11 cellular contexts compared by ENCODE assay signal in genomic region chr2:159497857-159498256, GRCh38.
DNase-seq lines count a peak whose midpoint lies in the region; ATAC-seq and TF ChIP-seq lines count a peak whose summit lies in the region.
"Had no signal": no experiment of that assay in that cellular context is flagged by ENCODE, and none has a peak within 500 bp of the region (broad histone marks: within the 10 kb centered on the region; RNA-seq: fewer than 3 reads in every experiment).

No MANE protein-coding gene starts in this region.

- H3K4me1 ChIP-seq in heart right ventricle (peaks cover 0 to 17% (median 0%) of the 10 kb centered on the region in 9 donors), upper lobe of left lung (peaks cover 0 to 15% (median 6%) of the 10 kb centered on the region in 4 donors)
- H3K4me1 ChIP-seq: neural progenitor cell had no signal

- no peak for TF ChIP-seq CTCF in heart right ventricle (IDR thresholded peaks at IDR 0.05)
- TF ChIP-seq CTCF in upper lobe of left lung (IDR thresholded peaks at IDR 0.05), result no peak

- ATAC-seq in heart right ventricle, result peak in 2 of 8 donors; percentile 13 to 19
- ATAC-seq in left cardiac atrium, result no peak
- ATAC-seq in upper lobe of left lung (ENCODE audit: low FRiP score in 2 of 2), result no peak

- peaks cover 0 to 23% (median 0%) of the 10 kb centered on the region in 11 donors for H3K9me3 ChIP-seq in heart right ventricle
- peaks cover 0 to 4% (median 0%) of the 10 kb centered on the region in 4 donors for H3K9me3 ChIP-seq in upper lobe of left lung

- no peaks in the 10 kb centered on the region for H3K27me3 Mint-ChIP-seq in activated naive CD8-positive, alpha-beta T cell

- H3K27me3 ChIP-seq in heart right ventricle (no peaks in the 10 kb centered on the region), upper lobe of left lung (no peaks in the 10 kb centered on the region)
- H3K27me3 ChIP-seq: neural progenitor cell, tibial nerve had no signal

- no peak for TF ChIP-seq POLR2A in upper lobe of left lung (IDR thresholded peaks at IDR 0.05)

- TF ChIP-seq EP300 in upper lobe of left lung (IDR thresholded peaks at IDR 0.05), result no peak

- H3K27ac Mint-ChIP-seq in activated naive CD8-positive, alpha-beta T cell, result peak overlapping the region; percentile 47
- H3K27ac Mint-ChIP-seq: neural progenitor cell had no signal

- intact Hi-C loops in heart right ventricle (cut with DNase I), result no loop called here
- intact Hi-C loops in left cardiac atrium (cut with DNase I), result no loop called here

- H3K4me3 Mint-ChIP-seq in activated naive CD8-positive, alpha-beta T cell, result no peak overlapping the region
- H3K4me3 Mint-ChIP-seq: activated T-cell treated with anti-CD3 and anti-CD28 coated beads, Interleukin-2, amount 50 U/mL, for 4 hours; neural progenitor cell had no signal

- H3K27ac ChIP-seq in heart right ventricle (peak overlapping the region in 7 of 10 donors; percentile 8 to 80 (median 40)), upper lobe of left lung (peak overlapping the region in 3 of 4 donors; percentile 10 to 72 (median 54))
- H3K27ac ChIP-seq: neural progenitor cell had no signal

- H3K36me3 Mint-ChIP-seq in activated naive CD8-positive, alpha-beta T cell, result peaks cover 13% of the 10 kb centered on the region

- WGBS in heart right ventricle, 2 donors, result 79 to 85% methylated on average over 2 of the region's 2 CpGs
- WGBS in upper lobe of left lung, 2 donors, result 82 to 85% methylated on average over 2 of the region's 2 CpGs

- peaks cover 11% of the 10 kb centered on the region for H3K4me1 Mint-ChIP-seq in activated naive CD8-positive, alpha-beta T cell (ENCODE audit: low read depth)
- H3K4me1 Mint-ChIP-seq: neural progenitor cell had no signal

- H3K4me3 ChIP-seq in heart right ventricle (no peak overlapping the region), upper lobe of left lung (no peak overlapping the region)
- H3K4me3 ChIP-seq: neural progenitor cell, tibial nerve had no signal

- DNase-seq in heart right ventricle (no peak), left cardiac atrium (no peak), kidney tubule cell (ENCODE audit: low spot score) (peak; percentile 45), upper lobe of left lung (no peak), NCI-H2171 treated with DMSO at 0.1 percent for 48 hours (lab: John Stamatoyannopoulos, UW) (no peak), nucleus accumbens (lab: John Stamatoyannopoulos, UW) (no peak)
- no peak for DNase-seq in activated CD4-positive, alpha-beta T cell treated with anti-CD3 and anti-CD28 coated beads for 48 hours
- DNase-seq: activated T-cell treated with anti-CD3 and anti-CD28 coated beads, Interleukin-2, amount 50 U/mL, for 4 hours had no signal

- peaks cover 6% of the 10 kb centered on the region for H3K9me3 Mint-ChIP-seq in activated naive CD8-positive, alpha-beta T cell (ENCODE audit: low read depth)

- H3K36me3 ChIP-seq in heart right ventricle, result peaks cover 0 to 6% (median 0%) of the 10 kb centered on the region in 9 donors
- H3K36me3 ChIP-seq in upper lobe of left lung, result no peaks in the 10 kb centered on the region
- H3K36me3 ChIP-seq: neural progenitor cell had no signal
